Comparison of ENCODE assay signal across 6 cellular contexts in the genomic region with DNA sequence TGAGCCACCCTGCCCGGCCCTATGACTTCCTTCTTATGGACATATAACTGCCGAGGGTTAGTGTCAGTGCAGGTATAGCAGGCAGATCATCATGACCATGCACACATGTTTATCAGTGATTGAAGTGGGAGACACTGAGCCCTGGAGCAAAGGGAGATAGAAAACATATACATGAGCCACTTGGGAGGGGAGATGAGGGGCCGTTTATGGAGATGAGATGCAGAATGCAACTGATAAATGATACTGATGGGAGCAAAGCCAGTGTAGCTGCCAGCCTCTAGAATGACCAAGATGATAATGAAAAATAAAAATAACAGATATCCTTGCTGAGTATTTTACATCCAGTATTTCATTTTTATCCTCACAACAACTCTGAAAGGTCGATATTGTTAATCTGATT.
"Had no signal": no experiment of that assay in that cellular context is flagged by ENCODE, and none has a peak within 500 bp of the region (broad histone marks: within the 10 kb centered on the region; RNA-seq: fewer than 3 reads in every experiment).

No MANE protein-coding gene starts in this region.

- H2AFZ ChIP-seq: GM23338 had no signal

- ATAC-seq: GM23338, K562 had no signal

- H3K4me2 ChIP-seq: GM23338 had no signal

- H3K27ac Mint-ChIP-seq: GM23338, H9 had no signal

- H3K4me3 Mint-ChIP-seq: GM23338, H9 had no signal

- H3K9me3 Mint-ChIP-seq: GM23338, H9 had no signal

- H3K4me3 ChIP-seq: GM23338, K562 had no signal

- DNase-seq: H9, HCEC 1CT, IMR-90, KG1 had no signal
